In genomic region chr18:8277270-8277669, GRCh38 we compare ENCODE assay signal across 28 cellular contexts.
DNase-seq lines count a peak whose midpoint lies in the region; ATAC-seq, FAIRE-seq and TF ChIP-seq lines count a peak whose summit lies in the region.
"Had no signal": no experiment of that assay in that cellular context is flagged by ENCODE, and none has a peak within 500 bp of the region (broad histone marks: within the 10 kb centered on the region; RNA-seq: fewer than 3 reads in every experiment).

No MANE protein-coding gene starts in this region.

- no peak overlapping the region for H3K4me3 Mint-ChIP-seq in MCF 10A (ENCODE audit: unreplicated experiment)
- H3K4me3 Mint-ChIP-seq: B cell; CD8-positive, alpha-beta T cell had no signal

- no peak overlapping the region for H3K9ac ChIP-seq in mammary epithelial cell (ENCODE audit: insufficient read depth, low read length)
- H3K9ac ChIP-seq in HepG2 (ENCODE audit: insufficient read depth, low read depth, low read length), result no peak overlapping the region

- no peaks in the 10 kb centered on the region for H3K9me3 Mint-ChIP-seq in MCF 10A (ENCODE audit: unreplicated experiment)
- H3K9me3 Mint-ChIP-seq: CD8-positive, alpha-beta T cell had no signal

- CTCF ChIA-PET in MCF 10A (lab: Yijun Ruan, JAX) (interaction anchor here (1.2 kb wide), 1 partner anchor 20 kb away, joined by 4 read pairs; no protein-coding TSS in a partner anchor), mammary epithelial cell (lab: Charles Lee; ENCODE audit: low non-redundant PET) (no interaction called here), HepG2 (lab: Yijun Ruan, JAX; ENCODE audit: low intra/inter-chr PET ratio, low total read pairs) (no interaction called here)

- BruUV-seq in MCF 10A (replicated peaks; lab: Mats Ljungman, UMichigan), result no TSS peak
- no TSS peak for BruUV-seq in mammary epithelial cell (replicated peaks; lab: Mats Ljungman, UMichigan)
- no TSS peak for BruUV-seq in HepG2 (replicated peaks; lab: Mats Ljungman, UMichigan)

- H3K36me3 ChIP-seq in mammary epithelial cell (ENCODE audit: insufficient read depth, low read length) (no peaks in the 10 kb centered on the region), HepG2 (replicated peaks in 1 of 2; ENCODE audit: control insufficient read depth in 1 of 2, insufficient read depth in 2 of 2, low read length in 2 of 2) (no peaks in the 10 kb centered on the region)
- H3K36me3 ChIP-seq: SJSA1 had no signal

- dilution Hi-C loops in mammary epithelial cell (cut with HindIII; ENCODE audit: low sequenced_read_pairs), result no loop called here

- 57% methylated on average over 1 of the region's 1 CpG for WGBS in mammary epithelial cell (ENCODE audit: low coverage, missing lambda C conversion rate)
- WGBS in HepG2 (ENCODE audit: low lambda C conversion rate), result 35% methylated on average over 1 of the region's 1 CpG

- H3K36me3 Mint-ChIP-seq in MCF 10A (ENCODE audit: insufficient read depth, unreplicated experiment), result peaks cover 6% of the 10 kb centered on the region
- H3K36me3 Mint-ChIP-seq: CD8-positive, alpha-beta T cell had no signal

- H3K4me1 Mint-ChIP-seq in MCF 10A (ENCODE audit: insufficient read depth, unreplicated experiment), result peaks cover 13% of the 10 kb centered on the region
- H3K4me1 Mint-ChIP-seq: B cell had no signal

- H3K27me3 ChIP-seq in mammary epithelial cell (ENCODE audit: insufficient read depth, low read length), result no peaks in the 10 kb centered on the region
- H3K27me3 ChIP-seq in HepG2 (ENCODE audit: control insufficient read depth in 1 of 2, insufficient read depth in 2 of 2, low read length in 2 of 2), result no peaks in the 10 kb centered on the region
- H3K27me3 ChIP-seq: SJSA1 had no signal

- TF ChIP-seq EP300 in HepG2 (IDR thresholded peaks at IDR 0.05; ENCODE audit: low read depth in 2 of 2, low read length in 2 of 2), result no peak
- no peak for TF ChIP-seq EP300 in HepG2 (CRISPR knock-in tag; IDR thresholded peaks at IDR 0.05; ENCODE audit: borderline replicate concordance)

- no peaks in the 10 kb centered on the region for H3K4me1 ChIP-seq in mammary epithelial cell (ENCODE audit: insufficient read depth, low read length)
- H3K4me1 ChIP-seq in HepG2 (ENCODE audit: insufficient read depth, low read length), result no peaks in the 10 kb centered on the region
- H3K4me1 ChIP-seq: Caco-2, SJSA1 had no signal

- H3K79me2 ChIP-seq in mammary epithelial cell (ENCODE audit: insufficient read depth, low read length), result no peaks in the 10 kb centered on the region
- H3K79me2 ChIP-seq in HepG2 (ENCODE audit: insufficient read depth, low read length), result no peaks in the 10 kb centered on the region

- no peak overlapping the region for H3K4me2 ChIP-seq in mammary epithelial cell (ENCODE audit: insufficient read depth, low read depth, low read length)
- H3K4me2 ChIP-seq in HepG2 (ENCODE audit: low read depth, low read length), result no peak overlapping the region
- H3K4me2 ChIP-seq: PC-9 had no signal

- intact Hi-C loops in MCF 10A (cut with micrococcal nuclease) (no loop called here), mammary epithelial cell (cut with micrococcal nuclease) (no loop called here), HepG2 (cut with micrococcal nuclease; ENCODE audit: unreplicated experiment) (no loop called here)

- ATAC-seq in HepG2 (no peak), GM19463 (IDR thresholded peaks at IDR 0.05; ENCODE audit: unreplicated experiment) (no peak), GM19035 (IDR thresholded peaks at IDR 0.05; ENCODE audit: unreplicated experiment) (no peak)
- ATAC-seq: CD8-positive, alpha-beta T cell; Right ventricle myocardium inferior had no signal

- no peak overlapping the region for H3K4me3 ChIP-seq in mammary epithelial cell (replicated peaks in 1 of 3; ENCODE audit: insufficient read depth in 1 of 3, low read depth in 2 of 3, low read length in 3 of 3)
- no peak overlapping the region for H3K4me3 ChIP-seq in HepG2 (replicated peaks in 1 of 3; ENCODE audit: insufficient read depth in 1 of 3, low read depth in 2 of 3, low read length in 3 of 3)
- H3K4me3 ChIP-seq: PC-9, SJSA1 had no signal

- no peak for TF ChIP-seq CTCF in MCF 10A (IDR thresholded peaks at IDR 0.05; ENCODE audit: unreplicated experiment)
- TF ChIP-seq CTCF in mammary epithelial cell (conservative IDR thresholded peaks at IDR 0.05 in 1 of 2, IDR thresholded peaks at IDR 0.05 in 1 of 2; ENCODE audit: extremely low read depth in 1 of 2, insufficient read depth in 1 of 2, low read depth in 1 of 2, low read length in 2 of 2), result no peak
- no peak for TF ChIP-seq CTCF in HepG2 (CRISPR knock-in tag; IDR thresholded peaks at IDR 0.05)

- TF ChIP-seq POLR2A in HepG2 (IDR thresholded peaks at IDR 0.05; ENCODE audit: insufficient read depth in 1 of 2, low read depth in 2 of 2, low read length in 2 of 2), result no peak

- H3K27ac ChIP-seq in mammary epithelial cell (ENCODE audit: insufficient read depth, low read depth, low read length), result no peak overlapping the region
- H3K27ac ChIP-seq in HepG2 (ENCODE audit: extremely low read length, insufficient read depth, low read length), result no peak overlapping the region
- H3K27ac ChIP-seq: 22Rv1, C4-2B, HL-60, PC-9, SJSA1 had no signal

- FAIRE-seq in HepG2 (lab: Jason Lieb, UNC), result no peak
- FAIRE-seq: GM12891, H54 had no signal

- POLR2A ChIA-PET in MCF 10A (lab: Yijun Ruan, JAX) (interaction anchor here (1.0 kb wide), 1 partner anchor 152 kb away, joined by 3 read pairs; no protein-coding TSS in a partner anchor), HepG2 (lab: Yijun Ruan, JAX) (no interaction called here)

- H3K27me3 Mint-ChIP-seq in MCF 10A (ENCODE audit: insufficient read depth, unreplicated experiment), result no peaks in the 10 kb centered on the region

- no peak overlapping the region for H2AFZ ChIP-seq in mammary epithelial cell (ENCODE audit: low read depth, low read length)
- no peak overlapping the region for H2AFZ ChIP-seq in HepG2 (ENCODE audit: low read length)
- H2AFZ ChIP-seq: PC-9 had no signal

- H4K20me1 ChIP-seq in mammary epithelial cell (ENCODE audit: insufficient read depth, low read length) (no peaks in the 10 kb centered on the region), HepG2 (ENCODE audit: insufficient read depth, low read length) (no peaks in the 10 kb centered on the region)

- in situ Hi-C loops in mammary epithelial cell (cut with MboI; ENCODE audit: low sequenced_read_pairs in 2 of 2) (no loop called here), HepG2 (cut with HindIII; ENCODE audit: extremely low pct_ligation_motif_present, low pct_unique_long_range_greater_than_20kb) (no loop called here)

- no peak overlapping the region for H3K27ac Mint-ChIP-seq in MCF 10A (ENCODE audit: low read depth, unreplicated experiment)
- H3K27ac Mint-ChIP-seq: B cell; CD8-positive, alpha-beta T cell had no signal

- DNase-seq in MCF 10A (ENCODE audit: unreplicated experiment) (peak; percentile 36), mammary epithelial cell (no peak), fibroblast of peridontal ligament (ENCODE audit: extremely low read depth) (peak; percentile 25), HepG2 (ENCODE audit: low spot score) (no peak), medulla oblongata (ENCODE audit: extremely low spot score) (no peak)
- DNase-seq in stimulated activated CD4-positive, alpha-beta T cell treated with anti-CD3 and anti-CD28 coated beads, Interleukin-2, amount 100 ng/mL, for 24 hours, result no peak
- DNase-seq: Caco-2; CD8-positive, alpha-beta T cell; GDM1; Karpas-422; NCI-H1092 treated with DMSO at 0.1 percent for 48 hours; NCI-H146; NCI-H1930; NCI-H446 treated with DMSO at 0.1 percent for 48 hours; NCI-H526; NCI-H82; NK-92 treated with Interleukin-12 subunit alpha and Interleukin-12 subunit beta, amount 100 ng/mL, for 24 hours; PC-9 had no signal

- TF ChIP-seq RAD21 in HepG2 (CRISPR knock-in tag; IDR thresholded peaks at IDR 0.05), result no peak

- no peaks in the 10 kb centered on the region for H3K9me3 ChIP-seq in mammary epithelial cell (replicated peaks; ENCODE audit: insufficient read depth, low read length)
- no peaks in the 10 kb centered on the region for H3K9me3 ChIP-seq in HepG2 (ENCODE audit: low read length)
- H3K9me3 ChIP-seq: Caco-2, SJSA1 had no signal

TF ChIP-seq in HepG2, 621 proteins besides CTCF, POLR2A, EP300 and RAD21:
- TF ChIP-seq MEF2D (CRISPR knock-in tag; IDR thresholded peaks at IDR 0.05), result no peak
- TF ChIP-seq FOXP4 (CRISPR knock-in tag; IDR thresholded peaks at IDR 0.05), result no peak
- TF ChIP-seq CEBPB (IDR thresholded peaks at IDR 0.05; ENCODE audit: borderline replicate concordance, low read depth, low read length), result 0 out of 2 replicates have a peak, but pooled peaks have one; percentile 21

Comparison
In these comparisons a context has a peak if more than half of its experiments do, and no peak if none do; other contexts are left out.
1. DNase-seq: peak in MCF 10A (single experiment) and fibroblast of peridontal ligament (single experiment); none in mammary epithelial cell (single experiment), HepG2 (single experiment), stimulated activated CD4-positive, alpha-beta T cell treated with anti-CD3 and anti-CD28 coated beads, Interleukin-2, amount 100 ng/mL, for 24 hours (0 of 2) and medulla oblongata (single experiment).